ENCODE assay signal across 39 cellular contexts in genomic region chr11:58502004-58502403, GRCh38. TPM values are rescaled to one million over a fixed set of nuclear protein-coding genes. Genes with fewer than 3 reads are reported as not detected.
"Had no signal": no experiment of that assay in that cellular context is flagged by ENCODE, and none has a peak within 500 bp of the region (broad histone marks: within the 10 kb centered on the region; RNA-seq: fewer than 3 reads in every experiment).

No MANE protein-coding gene starts in this region.

- H3K9me3 ChIP-seq: MG63 had no signal

- H3K4me3 ChIP-seq: MG63 had no signal

- H3K36me3 ChIP-seq: MG63 had no signal

- DNase-seq: Kasumi-1, MG63, MM.1S, MV-4-11, NCI-H1048, NCI-H1092, NCI-H1092 treated with DMSO at 0.1 percent for 48 hours, NCI-H1105, NCI-H1105 treated with DMSO at 0.1 percent for 48 hours, NCI-H1417, NCI-H1417 treated with DMSO at 0.1 percent for 48 hours, NCI-H1436, NCI-H1436 treated with DMSO at 0.1 percent for 48 hours, NCI-H146, NCI-H1694, NCI-H1694 treated with DMSO at 0.1 percent for 48 hours, NCI-H187, NCI-H187 treated with DMSO at 0.1 percent for 48 hours, NCI-H1930, NCI-H2029, NCI-H2029 treated with DMSO at 0.1 percent for 48 hours, NCI-H2081, NCI-H2081 treated with DMSO at 0.1 percent for 48 hours, NCI-H2107, NCI-H2171, NCI-H2171 treated with DMSO at 0.1 percent for 48 hours, NCI-H2227 treated with DMSO at 0.1 percent for 48 hours, NCI-H226, NCI-H345, NCI-H446, NCI-H446 treated with DMSO at 0.1 percent for 48 hours, NCI-H510A, NCI-H510A treated with DMSO at 0.1 percent for 48 hours, NCI-H524, NCI-H524 treated with DMSO at 0.1 percent for 48 hours had no signal

- H3K27me3 ChIP-seq: MG63 had no signal

RNA-seq across cellular contexts. Expression of gene OR5B21, which starts 5.9 kb away (rescaled TPM):
- total RNA-seq: LHCN-M2, M059J, MCF 10A, NCI-H460 had no signal

RNA-seq across cellular contexts. Expression of gene OR5B12, which starts 60.0 kb away (rescaled TPM):
- total RNA-seq: LHCN-M2, M059J, MCF 10A, NCI-H460 had no signal
